Comparison of ENCODE assay signal across 8 cellular contexts in the genomic region with DNA sequence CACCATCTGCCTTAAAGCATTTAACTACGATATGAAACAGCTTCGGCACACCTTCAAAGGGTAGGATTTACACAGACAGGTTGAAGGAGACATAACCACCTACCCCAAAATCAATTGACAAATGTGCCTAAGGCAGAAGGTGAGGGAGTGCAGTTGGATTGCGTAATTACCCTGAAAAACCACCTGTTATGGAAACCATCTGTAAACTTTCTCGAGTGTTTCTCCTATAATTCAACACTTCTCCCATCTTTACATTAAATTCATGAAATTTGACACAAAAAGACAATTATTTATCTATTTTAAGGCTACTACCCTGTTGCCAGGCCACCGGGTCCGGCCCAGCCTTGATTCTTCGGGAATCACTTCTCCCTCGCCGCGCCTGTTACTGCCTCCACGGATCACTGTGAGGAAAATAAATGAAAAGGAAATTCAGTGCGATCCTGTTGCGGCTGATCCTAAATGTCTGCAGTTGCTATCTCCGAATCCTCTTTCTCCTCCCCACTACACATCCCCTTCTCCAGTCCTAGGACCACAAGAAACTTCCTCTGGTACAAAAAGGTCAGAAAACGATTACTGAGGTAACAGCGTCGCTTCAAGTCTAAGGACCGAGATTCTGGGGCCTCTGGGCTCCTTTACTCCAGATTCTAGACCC. TPM values are rescaled to one million over a fixed set of nuclear protein-coding genes. Genes with fewer than 3 reads are reported as not detected.
DNase-seq lines count a peak whose midpoint lies in the region; ATAC-seq and TF ChIP-seq lines count a peak whose summit lies in the region.

No MANE protein-coding gene starts in this region.

- CTCF ChIA-PET in OCI-LY7 (lab: Charles Lee; ENCODE audit: unreplicated experiment), result interaction anchor here (0.5 kb wide), 1 partner anchor 84 kb away, joined by 6 read pairs; no protein-coding TSS in a partner anchor

- peak overlapping the region; percentile 82 for H3K18ac ChIP-seq in mesendoderm (ENCODE audit: low read length)

- H3K4me2 ChIP-seq in OCI-LY7 (ENCODE audit: low read length), result peak overlapping the region; percentile 96
- peak overlapping the region; percentile 61 for H3K4me2 ChIP-seq in mesendoderm (ENCODE audit: low read length)

- no peak overlapping the region for H2BK5ac ChIP-seq in mesendoderm (ENCODE audit: low read length)

- no peaks in the 10 kb centered on the region for H3K27me3 ChIP-seq in dorsolateral prefrontal cortex
- peaks cover 2% of the 10 kb centered on the region for H3K27me3 ChIP-seq in mesendoderm (ENCODE audit: insufficient read depth, low read length, poor library complexity)
- no peaks in the 10 kb centered on the region for H3K27me3 ChIP-seq in uterus

- intact Hi-C loops in OCI-LY7 (cut with micrococcal nuclease; ENCODE audit: unreplicated experiment), result loop anchor here (2.0 kb wide), 1 partner anchor 85 kb away; a partner anchor contains a TSS
- intact Hi-C loops in dorsolateral prefrontal cortex (cut with DNase I), result loop anchor here in 1 of 2 donors (10.0 kb wide), 3 partner anchors 79 to 961 kb away; a partner anchor contains a TSS
- intact Hi-C loops in uterus (cut with DNase I; ENCODE audit: low total_unique reads), result no loop called here

- H2BK120ac ChIP-seq in mesendoderm (ENCODE audit: low read depth, low read length), result no peak overlapping the region

- no peak for TF ChIP-seq CTCF in OCI-LY7 (conservative IDR thresholded peaks at IDR 0.05; ENCODE audit: low read length)
- TF ChIP-seq CTCF in dorsolateral prefrontal cortex (IDR thresholded peaks at IDR 0.05 in 54 of 56, conservative IDR thresholded peaks at IDR 0.05 in 2 of 56; ENCODE audit: low read depth in 1 of 56, partially characterized antibody in 56 of 56), result no peak
- TF ChIP-seq CTCF in uterus (IDR thresholded peaks at IDR 0.05), result no peak

- no peak for TF ChIP-seq POLR2A in uterus (IDR thresholded peaks at IDR 0.05)

- no peak overlapping the region for H2BK15ac ChIP-seq in mesendoderm (replicated peaks; ENCODE audit: low read depth)

- H3K27ac ChIP-seq in OCI-LY7 (ENCODE audit: low read depth, low read length, poor library complexity, severe bottlenecking) (peak overlapping the region; percentile 83), dorsolateral prefrontal cortex (peak overlapping the region in 37 of 59 donors; percentile 5 to 88 (median 52)), mesendoderm (ENCODE audit: low read depth, low read length) (no peak overlapping the region), uterus (peak overlapping the region; percentile 86 to 88)

- H2AK5ac ChIP-seq in mesendoderm (ENCODE audit: low read length), result no peak overlapping the region

- peak overlapping the region; percentile 96 for H3K4me3 Mint-ChIP-seq in stimulated activated naive CD8-positive, alpha-beta T cell treated with anti-CD3 and anti-CD28 coated beads, Interleukin-15, Interleukin-2, amounts not matched to agents 100 ng/mL and 50 ng/mL, for 24 hours

- H2AFZ ChIP-seq in OCI-LY7 (ENCODE audit: low read length), result peak overlapping the region; percentile 74; the same call in 1 of the 2 replicates

- DNase-seq in stimulated activated naive CD8-positive, alpha-beta T cell treated with anti-CD3 and anti-CD28 coated beads, Interleukin-15, Interleukin-2, amounts not matched to agents 100 U/mL and 50 U/mL, for 24 hours, result no peak
- DNase-seq in OCI-LY7 (ENCODE audit: low spot score), result peak; percentile 37
- no peak for DNase-seq in dorsolateral prefrontal cortex
- DNase-seq in mesendoderm, result no peak
- no peak for DNase-seq in uterus
- no peak for DNase-seq in T-helper 9 cell

- peaks cover 4% of the 10 kb centered on the region for H3K79me1 ChIP-seq in mesendoderm (ENCODE audit: low read length)

- peak overlapping the region; percentile 93 for H3K4me3 ChIP-seq in OCI-LY7 (ENCODE audit: low read depth, low read length, poor library complexity, severe bottlenecking)
- peak overlapping the region; percentile 44 to 96 (median 84) for H3K4me3 ChIP-seq in dorsolateral prefrontal cortex
- peak overlapping the region; percentile 59 for H3K4me3 ChIP-seq in mesendoderm (ENCODE audit: low read length)
- H3K4me3 ChIP-seq in uterus, result peak overlapping the region; percentile 78 to 86

- no peak overlapping the region for H4K5ac ChIP-seq in mesendoderm (ENCODE audit: low read length)

- H3K79me2 ChIP-seq in OCI-LY7 (ENCODE audit: insufficient read depth, low read depth, low read length), result peaks cover 92% of the 10 kb centered on the region
- peaks cover 4% of the 10 kb centered on the region for H3K79me2 ChIP-seq in mesendoderm (ENCODE audit: control insufficient read depth, insufficient read depth, low read length)

- peak overlapping the region; percentile 71 for H3K4ac ChIP-seq in mesendoderm (ENCODE audit: low read depth, low read length)

- H3K36me3 ChIP-seq in OCI-LY7 (ENCODE audit: insufficient read depth, low read length), result peaks cover 78% of the 10 kb centered on the region
- no peaks in the 10 kb centered on the region for H3K36me3 ChIP-seq in mesendoderm (ENCODE audit: control insufficient read depth, insufficient read depth, low read length)
- H3K36me3 ChIP-seq in uterus, result no peaks in the 10 kb centered on the region

- no peaks in the 10 kb centered on the region for H3K27me3 Mint-ChIP-seq in stimulated activated naive CD8-positive, alpha-beta T cell treated with anti-CD3 and anti-CD28 coated beads, Interleukin-15, Interleukin-2, amounts not matched to agents 100 ng/mL and 50 ng/mL, for 24 hours

- peaks cover 51% of the 10 kb centered on the region for H3K36me3 Mint-ChIP-seq in stimulated activated naive CD8-positive, alpha-beta T cell treated with anti-CD3 and anti-CD28 coated beads, Interleukin-15, Interleukin-2, amounts not matched to agents 100 ng/mL and 50 ng/mL, for 24 hours (ENCODE audit: low read depth)

- POLR2A ChIA-PET in OCI-LY7 (lab: Charles Lee), result interaction anchor here (0.6 to 8.1 kb wide), 8 partner anchors 9 to 346 kb away, joined by 3 to 110 read pairs (median 5); no protein-coding TSS in a partner anchor

- no peaks in the 10 kb centered on the region for H3K9me3 Mint-ChIP-seq in stimulated activated naive CD8-positive, alpha-beta T cell treated with anti-CD3 and anti-CD28 coated beads, Interleukin-15, Interleukin-2, amounts not matched to agents 100 ng/mL and 50 ng/mL, for 24 hours

- H3K9ac ChIP-seq in mesendoderm (ENCODE audit: low read length), result peak overlapping the region; percentile 81

- H3K4me1 Mint-ChIP-seq in stimulated activated naive CD8-positive, alpha-beta T cell treated with anti-CD3 and anti-CD28 coated beads, Interleukin-15, Interleukin-2, amounts not matched to agents 100 ng/mL and 50 ng/mL, for 24 hours (ENCODE audit: low read depth), result peaks cover 63% of the 10 kb centered on the region

- peak overlapping the region; percentile 87 for H3K56ac ChIP-seq in mesendoderm (ENCODE audit: low read length)

- no peaks in the 10 kb centered on the region for H3K9me2 ChIP-seq in OCI-LY7 (ENCODE audit: insufficient read depth, low read length)

- WGBS in mesendoderm (ENCODE audit: extremely low coverage, insufficient coverage, low lambda C conversion rate), result 100% methylated on average over 1 of the region's 18 CpGs

- H4K20me1 ChIP-seq in OCI-LY7 (ENCODE audit: insufficient read depth, low read length), result peaks cover 14% of the 10 kb centered on the region; the same call in 1 of the 2 replicates

- H3K9me3 ChIP-seq in OCI-LY7 (ENCODE audit: low read length), result peaks cover 4% of the 10 kb centered on the region; the same call in 1 of the 2 replicates
- H3K9me3 ChIP-seq in uterus, result no peaks in the 10 kb centered on the region

- peaks cover 62% of the 10 kb centered on the region for H3K4me1 ChIP-seq in OCI-LY7 (ENCODE audit: insufficient read depth, low read length, poor library complexity, severe bottlenecking)
- H3K4me1 ChIP-seq in mesendoderm (ENCODE audit: control insufficient read depth, low read depth, low read length), result peaks cover 2% of the 10 kb centered on the region
- H3K4me1 ChIP-seq in uterus, result peaks cover 0 to 6% of the 10 kb centered on the region in 2 donors

- TSS peak; percentile 80 for BruUV-seq in OCI-LY7 (replicated peaks; lab: Mats Ljungman, UMichigan)

- no peak for ATAC-seq in stimulated activated naive CD8-positive, alpha-beta T cell treated with anti-CD3 and anti-CD28 coated beads, Interleukin-15, Interleukin-2, amounts not matched to agents 100 U/mL and 50 U/mL, for 24 hours
- ATAC-seq in GM18909 (IDR thresholded peaks at IDR 0.05; ENCODE audit: poor library complexity, unreplicated experiment), result no peak

- H3K27ac Mint-ChIP-seq in stimulated activated naive CD8-positive, alpha-beta T cell treated with anti-CD3 and anti-CD28 coated beads, Interleukin-15, Interleukin-2, amounts not matched to agents 100 ng/mL and 50 ng/mL, for 24 hours, result peak overlapping the region; percentile 94

- no peak overlapping the region for H3K23ac ChIP-seq in mesendoderm (ENCODE audit: low read length)

- H4K8ac ChIP-seq in mesendoderm (ENCODE audit: low read depth, low read length), result no peak overlapping the region

RNA-seq across cellular contexts. Expression of a gene that starts 0.7 kb away (rescaled TPM):
- total RNA-seq in OCI-LY7 (2014; rRNA removed; shearing (Covaris generic)), result 77.5 and 108 TPM in 2 replicates
- 94.3 and 100 TPM in 2 replicates for total RNA-seq in OCI-LY7 (2022)
- total RNA-seq in dorsolateral prefrontal cortex, result 10 to 100 TPM; 13.0 to 33.0 (median 21.6) TPM
- 16.1 TPM for polyA plus RNA-seq in mesendoderm (2013, experiment 1 of 2)
- 16.2 TPM for polyA plus RNA-seq in mesendoderm (2013, experiment 2 of 2)
- total RNA-seq in uterus, result 10 to 100 TPM; 17.9 to 69.4 (median 37.7) TPM

RNA-seq across cellular contexts. Expression of a gene that starts 0.8 kb away (rescaled TPM):
- total RNA-seq in OCI-LY7 (2014; rRNA removed; shearing (Covaris generic)), result 66.3 and 78.1 TPM in 2 replicates
- total RNA-seq in OCI-LY7 (2022), result 131 and 132 TPM in 2 replicates
- total RNA-seq in dorsolateral prefrontal cortex, result 10 to 100 TPM in 116 of 120 experiments, 1 to 10 TPM in 4; 8.6 to 27.8 (median 18.3) TPM
- 3.5 TPM for polyA plus RNA-seq in mesendoderm (2013, experiment 1 of 2)
- 4.0 TPM for polyA plus RNA-seq in mesendoderm (2013, experiment 2 of 2)
- 10 to 100 TPM in 2 of 4 donors, 1 to 10 TPM in 1, under 1 TPM in 1; 0.88 to 21.8 (median 6.9) TPM for total RNA-seq in uterus

RNA-seq across cellular contexts. Expression of a gene that starts 60.0 kb away (rescaled TPM):
- 14.0 and 15.1 TPM in 2 replicates for total RNA-seq in OCI-LY7 (2014; rRNA removed; shearing (Covaris generic))
- total RNA-seq in OCI-LY7 (2022) (15.2 and 25.3 TPM in 2 replicates), dorsolateral prefrontal cortex (10 to 100 TPM; 13.9 to 97.0 (median 37.3) TPM), uterus (1 to 10 TPM in 3 of 4 donors, under 1 TPM in 1; 0.77 to 9.3 (median 4.0) TPM)
- polyA plus RNA-seq in mesendoderm (2013, experiment 1 of 2), result 0.17 TPM
- polyA plus RNA-seq in mesendoderm (2013, experiment 2 of 2), result 0.17 TPM
